Comparison of ENCODE assay signal across 21 cellular contexts in the genomic region with DNA sequence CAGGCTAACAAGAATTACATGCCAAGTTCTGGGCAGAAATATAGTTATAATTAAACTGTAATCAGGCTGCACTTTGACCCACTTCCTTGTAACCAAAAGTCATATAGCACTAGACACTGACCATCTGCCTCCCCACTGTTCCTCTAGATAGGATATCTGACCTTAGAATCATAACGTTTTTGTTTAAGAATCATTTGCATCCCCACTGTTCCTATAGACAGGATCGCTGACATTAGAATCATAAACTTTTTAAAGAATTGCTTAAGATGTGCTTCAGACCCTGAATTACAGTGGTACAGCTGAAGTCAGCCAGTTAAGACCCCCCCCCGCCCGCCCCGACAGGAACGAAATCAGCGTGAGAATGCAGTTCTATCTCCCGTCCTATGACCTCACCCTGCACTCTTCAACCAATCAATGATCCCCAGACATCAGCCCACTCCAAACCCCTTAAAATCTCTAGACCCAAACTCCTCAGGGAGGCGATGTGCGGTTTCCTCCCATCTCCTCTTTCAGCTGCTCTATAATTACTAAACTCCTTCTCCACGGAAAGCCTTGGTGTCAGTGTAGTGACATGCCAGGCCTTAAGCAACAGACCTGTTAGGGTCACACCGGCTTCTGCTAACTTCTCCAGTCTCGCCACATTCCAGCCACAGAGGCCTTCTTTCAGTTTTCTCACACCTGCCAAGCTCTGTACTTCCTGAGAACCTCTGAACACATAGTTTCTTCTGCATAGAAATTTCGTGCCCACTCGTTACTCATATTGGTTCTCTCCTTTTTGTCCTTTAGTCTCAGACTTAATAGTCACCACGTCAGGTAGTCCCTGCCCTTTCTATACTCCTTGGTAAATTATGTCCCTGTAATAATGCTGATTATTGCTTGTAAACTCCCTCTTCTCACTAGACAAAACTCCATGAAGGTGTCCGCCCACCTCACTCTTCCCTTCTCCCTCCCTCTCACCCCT.
DNase-seq lines count a peak whose midpoint lies in the region; ATAC-seq, FAIRE-seq and TF ChIP-seq lines count a peak whose summit lies in the region.
"Had no signal": no experiment of that assay in that cellular context is flagged by ENCODE, and none has a peak within 500 bp of the region (broad histone marks: within the 10 kb centered on the region; RNA-seq: fewer than 3 reads in every experiment).

No MANE protein-coding gene starts in this region.

- H3K9me3 Mint-ChIP-seq in activated CD4-positive, alpha-beta T cell treated with anti-CD3 and anti-CD28 coated beads, Interleukin-2, amount 10 ng/mL, durations not matched to agents 24 days and 14 days, result no peaks in the 10 kb centered on the region
- H3K9me3 Mint-ChIP-seq: naive thymus-derived CD8-positive, alpha-beta T cell; stimulated activated naive CD8-positive, alpha-beta T cell treated with anti-CD3 and anti-CD28 coated beads, Interleukin-15, amount 100 ng/mL, for 72 hours had no signal

- POLR2A ChIA-PET in K562 (lab: Yijun Ruan, JAX), result interaction anchor here (0.6 to 1.8 kb wide), 8 partner anchors 9 to 928 kb away, joined by 3 to 9 read pairs (median 4); no protein-coding TSS in a partner anchor

- peaks cover 4% of the 10 kb centered on the region; the same call in 1 of the 2 replicates for H3K9me3 ChIP-seq in K562 (replicated peaks; ENCODE audit: control insufficient read depth, insufficient read depth, low read depth, low read length)
- no peaks in the 10 kb centered on the region for H3K9me3 ChIP-seq in gastrocnemius medialis
- no peaks in the 10 kb centered on the region for H3K9me3 ChIP-seq in stomach

- no peak overlapping the region for H3K27ac Mint-ChIP-seq in activated CD4-positive, alpha-beta T cell treated with anti-CD3 and anti-CD28 coated beads, Interleukin-2, amount 10 ng/mL, durations not matched to agents 24 days and 14 days

- H3K4me1 ChIP-seq in K562 (replicated peaks in 1 of 2; ENCODE audit: control insufficient read depth in 2 of 2, insufficient read depth in 2 of 2, low read length in 2 of 2) (peaks cover 6 to 28% of the 10 kb centered on the region in 2 experiments; a peak in 4 of 5 replicates), gastrocnemius medialis (peaks cover 3 to 5% of the 10 kb centered on the region in 2 donors), stomach (no peaks in the 10 kb centered on the region)
- H3K4me1 ChIP-seq: foreskin keratinocyte had no signal

- peak overlapping the region; percentile 67 for H3K4me2 ChIP-seq in K562 (ENCODE audit: insufficient read depth, low read length)
- H3K4me2 ChIP-seq: KMS-11 had no signal

- WGBS in K562 (ENCODE audit: insufficient coverage, low coverage, missing lambda C conversion rate), result 10% methylated on average over 17 of the region's 17 CpGs
- WGBS in stomach, 5 donors, result 72 to 84% (median 82%) methylated on average over 17 of the region's 17 CpGs

- no peaks in the 10 kb centered on the region for H3K36me3 Mint-ChIP-seq in activated CD4-positive, alpha-beta T cell treated with anti-CD3 and anti-CD28 coated beads, Interleukin-2, amount 10 ng/mL, durations not matched to agents 24 days and 14 days (ENCODE audit: low read depth)

- CTCF ChIA-PET in K562 (lab: Yijun Ruan, JAX; ENCODE audit: low intra/inter-chr PET ratio), result no interaction called here

- no peaks in the 10 kb centered on the region for H3K9me1 ChIP-seq in K562 (ENCODE audit: control insufficient read depth, insufficient read depth, low read length)

- TF ChIP-seq RAD21 in K562 (CRISPR knock-in tag; conservative IDR thresholded peaks at IDR 0.05 in 1 of 2, IDR thresholded peaks at IDR 0.05 in 1 of 2), result peak in 1 of 2 experiments; percentile 48; a peak in 2 of 4 replicates

- DNase-seq in activated CD4-positive, alpha-beta T cell treated with anti-CD3 and anti-CD28 coated beads, Interleukin-2, amount 10 ng/mL, durations not matched to agents 24 days and 14 days, result peak; percentile 18
- no peak for DNase-seq in activated CD4-positive, alpha-beta T cell treated with anti-CD3 and anti-CD28 coated beads for 48 hours
- peak; percentile 78 to 91 (median 86) for DNase-seq in K562 (ENCODE audit: extremely low read depth in 1 of 4, low spot score in 3 of 4)
- peak; percentile 67 for DNase-seq in islet precursor cell
- DNase-seq in gastrocnemius medialis, result no peak
- DNase-seq in stomach, result no peak
- no peak for DNase-seq in HTR-8/SVneo (ENCODE audit: insufficient read length, low spot score)
- DNase-seq in kidney tubule cell (ENCODE audit: low spot score), result no peak
- DNase-seq: C1 segment of cervical spinal cord; DMS 273 treated with DMSO at 0.1 percent for 48 hours; foreskin keratinocyte; naive thymus-derived CD8-positive, alpha-beta T cell; NCI-H1092 treated with DMSO at 0.1 percent for 48 hours; NK-92 treated with Interleukin-12 subunit alpha and Interleukin-12 subunit beta, amount 100 ng/mL, for 24 hours; stimulated activated CD4-positive, alpha-beta T cell treated with anti-CD3 and anti-CD28 coated beads, Interleukin-15, amount 100 ng/mL, for 24 hours; stimulated activated naive CD8-positive, alpha-beta T cell treated with anti-CD3 and anti-CD28 coated beads, Interleukin-15, amount 100 ng/mL, for 72 hours; T-helper 1 cell had no signal

- ATAC-seq in K562, result peak; percentile 98
- ATAC-seq in gastrocnemius medialis, result peak; percentile 49 to 60
- ATAC-seq: foreskin keratinocyte; naive thymus-derived CD8-positive, alpha-beta T cell; stimulated activated naive CD8-positive, alpha-beta T cell treated with anti-CD3 and anti-CD28 coated beads, Interleukin-15, amount 100 ng/mL, for 72 hours had no signal

- peak; percentile 58 for TF ChIP-seq EP300 in K562 (IDR thresholded peaks at IDR 0.05; ENCODE audit: low read length)
- no peak for TF ChIP-seq EP300 in stomach (IDR thresholded peaks at IDR 0.05)

- H3K79me2 ChIP-seq in K562 (ENCODE audit: control insufficient read depth, insufficient read depth, low read length), result peaks cover 15% of the 10 kb centered on the region

- H3K9ac ChIP-seq in K562 (ENCODE audit: insufficient read depth in 1 of 2, low read depth in 2 of 2, low read length in 2 of 2), result peak overlapping the region; percentile 46 to 69; a peak in 3 of 4 replicates
- H3K9ac ChIP-seq: KMS-11 had no signal

- H2AFZ ChIP-seq in K562 (ENCODE audit: low read depth, low read length), result peak overlapping the region; percentile 82

- FAIRE-seq in K562 (lab: Jason Lieb, UNC) (peak; percentile 87), HTR-8/SVneo (lab: Jason Lieb, UNC) (no peak)
- FAIRE-seq: A204.1, H54 had no signal

- H3K4me3 ChIP-seq in K562, result no peak overlapping the region
- no peak overlapping the region for H3K4me3 ChIP-seq in gastrocnemius medialis
- H3K4me3 ChIP-seq in stomach, result no peak overlapping the region
- H3K4me3 ChIP-seq: lung had no signal

- in situ Hi-C loops in K562 (cut with MboI), result no loop called here
- in situ Hi-C loops in gastrocnemius medialis (cut with MboI; ENCODE audit: low sequenced_read_pairs in 4 of 4), result no loop called here

- H3K27me3 ChIP-seq in K562 (ENCODE audit: control insufficient read depth in 2 of 2, insufficient read depth in 2 of 2, low read length in 2 of 2), result no peaks in the 10 kb centered on the region
- no peaks in the 10 kb centered on the region for H3K27me3 ChIP-seq in gastrocnemius medialis
- no peaks in the 10 kb centered on the region for H3K27me3 ChIP-seq in stomach
- H3K27me3 ChIP-seq: foreskin keratinocyte had no signal

- H3K4me1 Mint-ChIP-seq in activated CD4-positive, alpha-beta T cell treated with anti-CD3 and anti-CD28 coated beads, Interleukin-2, amount 10 ng/mL, durations not matched to agents 24 days and 14 days, result no peaks in the 10 kb centered on the region

- H4K20me1 ChIP-seq in K562 (replicated peaks; ENCODE audit: control insufficient read depth, insufficient read depth, low read length), result no peaks in the 10 kb centered on the region

- H3K36me3 ChIP-seq in K562 (ENCODE audit: control insufficient read depth, insufficient read depth, low read length) (peaks cover 6% of the 10 kb centered on the region; the same call in 1 of the 3 replicates), gastrocnemius medialis (no peaks in the 10 kb centered on the region), stomach (no peaks in the 10 kb centered on the region)

- H3K27ac ChIP-seq in K562 (ENCODE audit: extremely low read depth, low read depth, low read length), result peak overlapping the region; percentile 92
- no peak overlapping the region for H3K27ac ChIP-seq in gastrocnemius medialis
- no peak overlapping the region for H3K27ac ChIP-seq in stomach
- H3K27ac ChIP-seq: foreskin keratinocyte, KMS-11 had no signal

- BruUV-seq in K562 (replicated peaks; lab: Mats Ljungman, UMichigan), result TSS peak; percentile 56

- peak; percentile 67 for TF ChIP-seq POLR2A in K562 (conservative IDR thresholded peaks at IDR 0.05)
- TF ChIP-seq POLR2A in gastrocnemius medialis (IDR thresholded peaks at IDR 0.05), result no peak
- no peak for TF ChIP-seq POLR2A in stomach (IDR thresholded peaks at IDR 0.05)

- no peak overlapping the region for H3K4me3 Mint-ChIP-seq in activated CD4-positive, alpha-beta T cell treated with anti-CD3 and anti-CD28 coated beads, Interleukin-2, amount 10 ng/mL, durations not matched to agents 24 days and 14 days
- H3K4me3 Mint-ChIP-seq: naive thymus-derived CD8-positive, alpha-beta T cell; stimulated activated naive CD8-positive, alpha-beta T cell treated with anti-CD3 and anti-CD28 coated beads, Interleukin-15, amount 100 ng/mL, for 72 hours had no signal

- intact Hi-C loops in activated CD4-positive, alpha-beta T cell treated with anti-CD3 and anti-CD28 coated beads, Interleukin-2, amount 10 ng/mL, durations not matched to agents 24 days and 14 days (cut with micrococcal nuclease), result no loop called here
- intact Hi-C loops in K562 (cut with micrococcal nuclease) (loop anchor here (1.0 kb wide), 2 partner anchors 14 to 52 kb away; no protein-coding TSS in a partner anchor), gastrocnemius medialis (cut with DNase I; ENCODE audit: low total_unique reads) (no loop called here), stomach (cut with DNase I; ENCODE audit: low total_unique reads) (no loop called here)

- no peaks in the 10 kb centered on the region for H3K27me3 Mint-ChIP-seq in activated CD4-positive, alpha-beta T cell treated with anti-CD3 and anti-CD28 coated beads, Interleukin-2, amount 10 ng/mL, durations not matched to agents 24 days and 14 days
- H3K27me3 Mint-ChIP-seq: naive thymus-derived CD8-positive, alpha-beta T cell; stimulated activated naive CD8-positive, alpha-beta T cell treated with anti-CD3 and anti-CD28 coated beads, Interleukin-15, amount 100 ng/mL, for 72 hours had no signal

- TF ChIP-seq CTCF in K562 (IDR thresholded peaks at IDR 0.05 in 2 of 3, conservative IDR thresholded peaks at IDR 0.05 in 1 of 3; ENCODE audit: insufficient read depth in 2 of 3, low read depth in 1 of 3, low read length in 3 of 3) (peak in 1 of 3 experiments; percentile 25; a peak in 1 of 6 replicates), gastrocnemius medialis (IDR thresholded peaks at IDR 0.05 in 4 of 5, conservative IDR thresholded peaks at IDR 0.05 in 1 of 5) (no peak), stomach (IDR thresholded peaks at IDR 0.05) (no peak)

TF ChIP-seq in K562, 482 proteins besides CTCF, POLR2A, EP300 and RAD21 (continues in another document):
- TF ChIP-seq MEF2D (tag; conservative IDR thresholded peaks at IDR 0.05; ENCODE audit: low read depth), result peak; percentile 43; the same call in 1 of the 2 replicates

Comparison
In these comparisons a context has a peak if more than half of its experiments do, and no peak if none do; other contexts are left out.
1. DNase-seq: peak in activated CD4-positive, alpha-beta T cell treated with anti-CD3 and anti-CD28 coated beads, Interleukin-2, amount 10 ng/mL, durations not matched to agents 24 days and 14 days (single experiment), K562 (4 of 4) and islet precursor cell (single experiment); none in activated CD4-positive, alpha-beta T cell treated with anti-CD3 and anti-CD28 coated beads for 48 hours (single experiment), gastrocnemius medialis (0 of 2), stomach (single experiment), HTR-8/SVneo (single experiment) and kidney tubule cell (single experiment).